7 cellular contexts compared by ENCODE assay signal in genomic region chr1:31062162-31062866, GRCh38. TPM values are rescaled to one million over a fixed set of nuclear protein-coding genes. Genes with fewer than 3 reads are reported as not detected.
DNase-seq lines count a peak whose midpoint lies in the region; ATAC-seq and TF ChIP-seq lines count a peak whose summit lies in the region.
"Not testable (repeated sequence)": the region's sequence is repeated elsewhere in the genome, so short reads cannot be mapped to it uniquely, and the experiment has no call there.

No MANE protein-coding gene starts in this region.

- H3K9me3 ChIP-seq in ES-I3 (ENCODE audit: control insufficient read depth, insufficient read depth, low read length); PC-3 (ENCODE audit: low read length); endocrine pancreas (ENCODE audit: control insufficient read depth, low read length); liver (ENCODE audit: control insufficient read depth in 4 of 4, low read length in 3 of 4): not testable (repeated sequence)

- peak overlapping the region; percentile 77 for H3K27ac Mint-ChIP-seq in activated naive CD4-positive, alpha-beta T cell treated with anti-CD3 and anti-CD28 coated beads for 36 hours

- H3K36me3 ChIP-seq in ES-I3 (ENCODE audit: insufficient read depth, low read length) (peaks cover 13% of the 10 kb centered on the region; the same call in 1 of the 2 replicates), PC-3 (ENCODE audit: low read depth, low read length) (peaks cover 24% of the 10 kb centered on the region), liver (ENCODE audit: control insufficient read depth in 4 of 4, insufficient read depth in 3 of 4, low read depth in 1 of 4, low read length in 3 of 4) (peaks cover 3 to 15% (median 9%) of the 10 kb centered on the region in 4 donors)
- H3K36me3 ChIP-seq in endocrine pancreas (ENCODE audit: control insufficient read depth, insufficient read depth, low read length), result not testable (repeated sequence)

- H4K20me1 ChIP-seq in PC-3 (ENCODE audit: low read length), result peaks cover 63% of the 10 kb centered on the region

- H3K4me1 ChIP-seq in ES-I3 (ENCODE audit: insufficient read depth, low read length) (peaks cover 15% of the 10 kb centered on the region), PC-3 (ENCODE audit: insufficient read depth, low read length) (peaks cover 18% of the 10 kb centered on the region), liver (ENCODE audit: control insufficient read depth in 4 of 4, insufficient read depth in 4 of 4, low read length in 3 of 4) (peaks cover 6 to 40% (median 31%) of the 10 kb centered on the region in 4 donors)
- not testable (repeated sequence) for H3K4me1 ChIP-seq in endocrine pancreas (ENCODE audit: control insufficient read depth, insufficient read depth, low read length)

- POLR2A ChIA-PET in PC-3 (lab: Charles Lee; ENCODE audit: unreplicated experiment), result not testable (repeated sequence)

- not testable (repeated sequence) for TF ChIP-seq CTCF in PC-3 (conservative IDR thresholded peaks at IDR 0.05; ENCODE audit: low read depth, low read length); liver (IDR thresholded peaks at IDR 0.05; ENCODE audit: low read depth, low read length, missing input control)

- H3F3A ChIP-seq in PC-3 (ENCODE audit: low read length, unreplicated experiment), result not testable (repeated sequence)

- DNase-seq in NCI-H1105 treated with DMSO at 0.1 percent for 48 hours (lab: John Stamatoyannopoulos, UW) (peak; percentile 77), posterior vena cava (ENCODE audit: low spot score) (peak; percentile 20)
- DNase-seq in PC-3; activated naive CD4-positive, alpha-beta T cell treated with anti-CD3 and anti-CD28 coated beads for 36 hours: not testable (repeated sequence)

- peaks cover 36% of the 10 kb centered on the region for H3K36me3 Mint-ChIP-seq in activated naive CD4-positive, alpha-beta T cell treated with anti-CD3 and anti-CD28 coated beads for 36 hours (ENCODE audit: low read depth)

- peak overlapping the region; percentile 92; the same call in 1 of the 2 replicates for H3K9ac ChIP-seq in ES-I3 (ENCODE audit: low read depth, low read length)
- H3K9ac ChIP-seq in PC-3 (ENCODE audit: low read length), result peak overlapping the region; percentile 97; the same call in 1 of the 2 replicates
- H3K9ac ChIP-seq in endocrine pancreas (ENCODE audit: control insufficient read depth, insufficient read depth, low read length); liver (ENCODE audit: low read depth in 1 of 2, low read length in 2 of 2): not testable (repeated sequence)

- H3K4me2 ChIP-seq in PC-3 (ENCODE audit: low read length), result peak overlapping the region; percentile 81

- TF ChIP-seq RAD21 in liver (IDR thresholded peaks at IDR 0.05), result peak; percentile 8 to 28

- not testable (repeated sequence) for ATAC-seq in PC-3

- H3K9me3 Mint-ChIP-seq in activated naive CD4-positive, alpha-beta T cell treated with anti-CD3 and anti-CD28 coated beads for 36 hours, result not testable (repeated sequence)

- H3K27me3 Mint-ChIP-seq in activated naive CD4-positive, alpha-beta T cell treated with anti-CD3 and anti-CD28 coated beads for 36 hours (ENCODE audit: low read depth), result not testable (repeated sequence)

- BruUV-seq in PC-3 (replicated peaks; lab: Mats Ljungman, UMichigan), result not testable (repeated sequence)

- peaks cover 82% of the 10 kb centered on the region for H3K79me2 ChIP-seq in PC-3 (ENCODE audit: low read length)

- H3K4me3 ChIP-seq in PC-3 (ENCODE audit: low read length) (peak overlapping the region; percentile 89), endocrine pancreas (ENCODE audit: control insufficient read depth, insufficient read depth, low read length) (peak overlapping the region; percentile 95)
- H3K4me3 ChIP-seq in liver (ENCODE audit: low read depth in 1 of 3, low read length in 3 of 3), result not testable (repeated sequence)

- H2AFZ ChIP-seq in PC-3 (ENCODE audit: low read length), result not testable (repeated sequence)

- CTCF ChIA-PET in PC-3 (lab: Charles Lee), result not testable (repeated sequence)
- CTCF ChIA-PET in activated naive CD4-positive, alpha-beta T cell treated with anti-CD3 and anti-CD28 coated beads for 36 hours (lab: Charles Lee), result interaction anchor here (0.6 to 0.7 kb wide), 2 partner anchors 22 to 134 kb away, joined by 4 read pairs; no protein-coding TSS in a partner anchor

- not testable (repeated sequence) for H3K9me2 ChIP-seq in PC-3 (replicated peaks; ENCODE audit: low read length)

- peaks cover 55% of the 10 kb centered on the region for H3K4me1 Mint-ChIP-seq in activated naive CD4-positive, alpha-beta T cell treated with anti-CD3 and anti-CD28 coated beads for 36 hours (ENCODE audit: low read depth)

- 32% methylated on average over 14 of the region's 14 CpGs for WGBS in liver

- intact Hi-C loops in PC-3 (cut with micrococcal nuclease); posterior vena cava (cut with DNase I): not testable (repeated sequence)
- intact Hi-C loops in activated naive CD4-positive, alpha-beta T cell treated with anti-CD3 and anti-CD28 coated beads for 36 hours (cut with micrococcal nuclease), result loop anchor here (10.0 kb wide), 1 partner anchor 872 kb away; the partner anchor contains the start of gene PTP4A2

- not testable (repeated sequence) for H3K27ac ChIP-seq in PC-3 (ENCODE audit: low read length)
- peak overlapping the region in 1 of 2 donors; percentile 28 for H3K27ac ChIP-seq in liver (ENCODE audit: low read depth in 1 of 2, low read length in 2 of 2)

- not testable (repeated sequence) for H3K27me3 ChIP-seq in PC-3 (ENCODE audit: low read length); endocrine pancreas (ENCODE audit: control insufficient read depth, insufficient read depth, low read length); liver (ENCODE audit: control insufficient read depth in 4 of 4, insufficient read depth in 4 of 4, low read length in 3 of 4)

- peak overlapping the region; percentile 99 for H3K4me3 Mint-ChIP-seq in activated naive CD4-positive, alpha-beta T cell treated with anti-CD3 and anti-CD28 coated beads for 36 hours

TF ChIP-seq in liver, 16 proteins besides CTCF, POLR2A, EP300 and RAD21:
- TF ChIP-seq FOXA2 (IDR thresholded peaks at IDR 0.05) (peak; percentile 12), RXRA (IDR thresholded peaks at IDR 0.05) (peak in 1 of 2 donors; percentile 14), HNF4A (conservative IDR thresholded peaks at IDR 0.05) (peak in 1 of 2 donors; percentile 43), SP1 (IDR thresholded peaks at IDR 0.05) (peak; percentile 15)

RNA-seq across cellular contexts. Expression of gene PUM1, which starts 3.2 kb away (rescaled TPM):
- total RNA-seq in PC-3 (2014; rRNA removed), result 43.3 and 50.7 TPM in 2 replicates
- total RNA-seq in activated naive CD4-positive, alpha-beta T cell treated with anti-CD3 and anti-CD28 coated beads for 36 hours, result 10 to 100 TPM; 84.9 to 89.7 TPM
- 10 to 100 TPM; 41.1 to 49.2 TPM for total RNA-seq in liver
- 10 to 100 TPM; 18.1 to 19.3 TPM for polyA plus RNA-seq in liver
- total RNA-seq in posterior vena cava, result 10 to 100 TPM; 73.2 to 87.9 TPM
